11 cellular contexts compared by ENCODE assay signal in genomic region chr2:58834404-58834803, GRCh38.
DNase-seq lines count a peak whose midpoint lies in the region; ATAC-seq, FAIRE-seq and TF ChIP-seq lines count a peak whose summit lies in the region.
"Had no signal": no experiment of that assay in that cellular context is flagged by ENCODE, and none has a peak within 500 bp of the region (broad histone marks: within the 10 kb centered on the region; RNA-seq: fewer than 3 reads in every experiment).

No MANE protein-coding gene starts in this region.

- WGBS in GM12878 (ENCODE audit: insufficient coverage, insufficient replicate concordance, low lambda C conversion rate, missing lambda C conversion rate), result 1% methylated on average over 3 of the region's 3 CpGs

- H3K36me3 ChIP-seq in GM12878 (ENCODE audit: control insufficient read depth in 2 of 2, insufficient read depth in 2 of 2, low read length in 1 of 2), result no peaks in the 10 kb centered on the region

- SMC1A ChIA-PET in GM12878 (lab: Charles Lee; ENCODE audit: uncharacterized antibody, unreplicated experiment), result no interaction called here

- H3K79me2 ChIP-seq in GM12878 (ENCODE audit: control insufficient read depth, insufficient read depth, low read length), result no peaks in the 10 kb centered on the region

- DNase-seq in ELR (ENCODE audit: low read depth) (peak; percentile 8), HuH-7 (ENCODE audit: low spot score) (peak; percentile 2), GM12878 (ENCODE audit: low read depth, low spot score) (no peak), lung microvascular endothelial cell (ENCODE audit: low read depth in 2 of 2) (peak; percentile 39 to 43), occipital lobe (lab: John Stamatoyannopoulos, UW) (no peak), T-helper 17 cell (no peak)
- DNase-seq: NCI-H187; stimulated activated CD4-positive, alpha-beta T cell treated with anti-CD3 and anti-CD28 coated beads, Interleukin-2, amount 100 ng/mL, for 48 hours had no signal

- RAD21 ChIA-PET in GM12878 (lab: Charles Lee; ENCODE audit: unreplicated experiment), result no interaction called here

- TF ChIP-seq EP300 in GM12878 (IDR thresholded peaks at IDR 0.05; ENCODE audit: borderline replicate concordance in 1 of 2, control insufficient read depth in 1 of 2, low read depth in 2 of 2, low read length in 2 of 2), result no peak

- H3K4me3 ChIP-seq in GM12878, result no peak overlapping the region
- H3K4me3 ChIP-seq: body of pancreas had no signal

- H3K4me3 Mint-ChIP-seq in T-helper 17 cell, result no peak overlapping the region

- H3K4me1 Mint-ChIP-seq in T-helper 17 cell, result no peaks in the 10 kb centered on the region

- ATAC-seq in GM12878 (no peak), HG03439 (IDR thresholded peaks at IDR 0.05; ENCODE audit: unreplicated experiment) (no peak), T-helper 17 cell (no peak)
- ATAC-seq: body of pancreas had no signal

- H2AFZ ChIP-seq in GM12878 (ENCODE audit: control insufficient read depth, low read depth, low read length), result no peak overlapping the region

- H3K27me3 ChIP-seq in GM12878 (replicated peaks in 1 of 2; ENCODE audit: control insufficient read depth in 2 of 2, insufficient read depth in 2 of 2, low read length in 1 of 2), result no peaks in the 10 kb centered on the region
- H3K27me3 ChIP-seq: body of pancreas had no signal

- no peaks in the 10 kb centered on the region for H4K20me1 ChIP-seq in GM12878 (ENCODE audit: control insufficient read depth, insufficient read depth)

- no peak overlapping the region for H3K4me2 ChIP-seq in GM12878 (ENCODE audit: control insufficient read depth, insufficient read depth)

- no peak overlapping the region for H3K27ac Mint-ChIP-seq in T-helper 17 cell

- CTCF ChIA-PET in GM12878 (lab: Yijun Ruan, JAX), result no interaction called here

- H3K9ac ChIP-seq in GM12878 (ENCODE audit: control insufficient read depth, insufficient read depth, low read length), result no peak overlapping the region

- POLR2A ChIA-PET in GM12878 (lab: Charles Lee), result no interaction called here

- no peaks in the 10 kb centered on the region for H3K36me3 Mint-ChIP-seq in T-helper 17 cell (ENCODE audit: low read depth)

- no TSS peak for BruUV-seq in GM12878 (replicated peaks; lab: Mats Ljungman, UMichigan)

- in situ Hi-C loops in GM12878 (cut with MboI), result no loop called here

- H3K27ac ChIP-seq in GM12878 (ENCODE audit: control insufficient read depth, insufficient read depth), result no peak overlapping the region
- H3K27ac ChIP-seq: body of pancreas had no signal

- H3K9me3 ChIP-seq in GM12878 (replicated peaks; ENCODE audit: control insufficient read depth, insufficient read depth, low read length) (no peaks in the 10 kb centered on the region), T-helper 17 cell (ENCODE audit: control insufficient read depth, low read length, poor library complexity, severe bottlenecking) (peaks cover 3% of the 10 kb centered on the region)
- H3K9me3 ChIP-seq: body of pancreas had no signal

- no peak for FAIRE-seq in GM12878 (lab: Jason Lieb, UNC)
- FAIRE-seq: GM12892 had no signal

- intact Hi-C loops in GM12878 (cut with micrococcal nuclease; ENCODE audit: unreplicated experiment), result loop anchor here (10.0 kb wide), 1 partner anchor 1180 kb away; no protein-coding TSS in a partner anchor

- no peak for TF ChIP-seq POLR2A in GM12878 (IDR thresholded peaks at IDR 0.05; ENCODE audit: low read depth, low read length)

- no peak for TF ChIP-seq CTCF in GM12878 (IDR thresholded peaks at IDR 0.05 in 2 of 3, conservative IDR thresholded peaks at IDR 0.05 in 1 of 3; ENCODE audit: control insufficient read depth in 2 of 3, extremely low read depth in 1 of 3, insufficient read depth in 1 of 3, low read depth in 3 of 3, low read length in 3 of 3)

- no peaks in the 10 kb centered on the region for H3K27me3 Mint-ChIP-seq in T-helper 17 cell

- H3K4me1 ChIP-seq in GM12878 (ENCODE audit: control insufficient read depth, insufficient read depth, low read length), result no peaks in the 10 kb centered on the region
- H3K4me1 ChIP-seq: body of pancreas had no signal

- no peak for TF ChIP-seq RAD21 in GM12878 (IDR thresholded peaks at IDR 0.05; ENCODE audit: insufficient read depth, low read depth, low read length)

TF ChIP-seq in GM12878, 131 proteins besides CTCF, POLR2A, EP300 and RAD21:
- TF ChIP-seq REST (IDR thresholded peaks at IDR 0.05; ENCODE audit: low read depth, low read length) (peak; percentile 95), MTA3 (IDR thresholded peaks at IDR 0.05; ENCODE audit: borderline replicate concordance, low read length) (no peak)

Comparison
In these comparisons a context has a peak if more than half of its experiments do, and no peak if none do; other contexts are left out.
1. DNase-seq: peak in ELR (single experiment), HuH-7 (single experiment) and lung microvascular endothelial cell (2 of 2); none in GM12878 (single experiment), occipital lobe (single experiment) and T-helper 17 cell (0 of 3).